In the genomic region with DNA sequence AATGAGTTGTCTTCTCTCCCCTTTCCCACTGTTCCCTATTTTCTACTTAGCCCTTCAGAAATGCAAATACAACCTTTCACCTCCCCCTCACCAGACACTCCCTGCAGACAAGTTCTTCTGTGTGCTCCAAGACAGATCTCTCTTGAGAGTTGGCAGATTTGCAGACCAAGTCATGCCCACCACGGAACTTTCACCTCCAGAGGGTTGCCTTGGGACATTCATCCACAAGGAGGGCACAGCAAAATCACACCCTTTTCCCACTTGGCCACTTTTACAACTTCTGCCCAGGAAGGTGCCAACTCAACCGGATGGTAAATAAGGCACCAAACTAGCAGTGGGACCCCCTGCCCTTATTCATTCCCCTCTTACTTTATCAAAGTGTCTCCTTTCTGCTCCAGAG, we compare ENCODE assay signal across 1 cellular context.
TF ChIP-seq lines count a peak whose summit lies in the region.

No MANE protein-coding gene starts in this region.

TF ChIP-seq in GM23338, 12 proteins besides CTCF, POLR2A, EP300 and RAD21 (continued from another document):
- TF ChIP-seq REST (IDR thresholded peaks at IDR 0.05; ENCODE audit: unreplicated experiment) (no peak), ZNF331 (CRISPR knock-in tag; IDR thresholded peaks at IDR 0.05; ENCODE audit: low read depth) (no peak), EZH2phosphoT487 (IDR thresholded peaks at IDR 0.05; ENCODE audit: unreplicated experiment) (no peak), JUNB (IDR thresholded peaks at IDR 0.05; ENCODE audit: unreplicated experiment) (no peak), STAT1 (IDR thresholded peaks at IDR 0.05; ENCODE audit: unreplicated experiment) (no peak), POLR2AphosphoS5 (IDR thresholded peaks at IDR 0.05; ENCODE audit: low read depth) (no peak)
- TF ChIP-seq, protein P1, sequence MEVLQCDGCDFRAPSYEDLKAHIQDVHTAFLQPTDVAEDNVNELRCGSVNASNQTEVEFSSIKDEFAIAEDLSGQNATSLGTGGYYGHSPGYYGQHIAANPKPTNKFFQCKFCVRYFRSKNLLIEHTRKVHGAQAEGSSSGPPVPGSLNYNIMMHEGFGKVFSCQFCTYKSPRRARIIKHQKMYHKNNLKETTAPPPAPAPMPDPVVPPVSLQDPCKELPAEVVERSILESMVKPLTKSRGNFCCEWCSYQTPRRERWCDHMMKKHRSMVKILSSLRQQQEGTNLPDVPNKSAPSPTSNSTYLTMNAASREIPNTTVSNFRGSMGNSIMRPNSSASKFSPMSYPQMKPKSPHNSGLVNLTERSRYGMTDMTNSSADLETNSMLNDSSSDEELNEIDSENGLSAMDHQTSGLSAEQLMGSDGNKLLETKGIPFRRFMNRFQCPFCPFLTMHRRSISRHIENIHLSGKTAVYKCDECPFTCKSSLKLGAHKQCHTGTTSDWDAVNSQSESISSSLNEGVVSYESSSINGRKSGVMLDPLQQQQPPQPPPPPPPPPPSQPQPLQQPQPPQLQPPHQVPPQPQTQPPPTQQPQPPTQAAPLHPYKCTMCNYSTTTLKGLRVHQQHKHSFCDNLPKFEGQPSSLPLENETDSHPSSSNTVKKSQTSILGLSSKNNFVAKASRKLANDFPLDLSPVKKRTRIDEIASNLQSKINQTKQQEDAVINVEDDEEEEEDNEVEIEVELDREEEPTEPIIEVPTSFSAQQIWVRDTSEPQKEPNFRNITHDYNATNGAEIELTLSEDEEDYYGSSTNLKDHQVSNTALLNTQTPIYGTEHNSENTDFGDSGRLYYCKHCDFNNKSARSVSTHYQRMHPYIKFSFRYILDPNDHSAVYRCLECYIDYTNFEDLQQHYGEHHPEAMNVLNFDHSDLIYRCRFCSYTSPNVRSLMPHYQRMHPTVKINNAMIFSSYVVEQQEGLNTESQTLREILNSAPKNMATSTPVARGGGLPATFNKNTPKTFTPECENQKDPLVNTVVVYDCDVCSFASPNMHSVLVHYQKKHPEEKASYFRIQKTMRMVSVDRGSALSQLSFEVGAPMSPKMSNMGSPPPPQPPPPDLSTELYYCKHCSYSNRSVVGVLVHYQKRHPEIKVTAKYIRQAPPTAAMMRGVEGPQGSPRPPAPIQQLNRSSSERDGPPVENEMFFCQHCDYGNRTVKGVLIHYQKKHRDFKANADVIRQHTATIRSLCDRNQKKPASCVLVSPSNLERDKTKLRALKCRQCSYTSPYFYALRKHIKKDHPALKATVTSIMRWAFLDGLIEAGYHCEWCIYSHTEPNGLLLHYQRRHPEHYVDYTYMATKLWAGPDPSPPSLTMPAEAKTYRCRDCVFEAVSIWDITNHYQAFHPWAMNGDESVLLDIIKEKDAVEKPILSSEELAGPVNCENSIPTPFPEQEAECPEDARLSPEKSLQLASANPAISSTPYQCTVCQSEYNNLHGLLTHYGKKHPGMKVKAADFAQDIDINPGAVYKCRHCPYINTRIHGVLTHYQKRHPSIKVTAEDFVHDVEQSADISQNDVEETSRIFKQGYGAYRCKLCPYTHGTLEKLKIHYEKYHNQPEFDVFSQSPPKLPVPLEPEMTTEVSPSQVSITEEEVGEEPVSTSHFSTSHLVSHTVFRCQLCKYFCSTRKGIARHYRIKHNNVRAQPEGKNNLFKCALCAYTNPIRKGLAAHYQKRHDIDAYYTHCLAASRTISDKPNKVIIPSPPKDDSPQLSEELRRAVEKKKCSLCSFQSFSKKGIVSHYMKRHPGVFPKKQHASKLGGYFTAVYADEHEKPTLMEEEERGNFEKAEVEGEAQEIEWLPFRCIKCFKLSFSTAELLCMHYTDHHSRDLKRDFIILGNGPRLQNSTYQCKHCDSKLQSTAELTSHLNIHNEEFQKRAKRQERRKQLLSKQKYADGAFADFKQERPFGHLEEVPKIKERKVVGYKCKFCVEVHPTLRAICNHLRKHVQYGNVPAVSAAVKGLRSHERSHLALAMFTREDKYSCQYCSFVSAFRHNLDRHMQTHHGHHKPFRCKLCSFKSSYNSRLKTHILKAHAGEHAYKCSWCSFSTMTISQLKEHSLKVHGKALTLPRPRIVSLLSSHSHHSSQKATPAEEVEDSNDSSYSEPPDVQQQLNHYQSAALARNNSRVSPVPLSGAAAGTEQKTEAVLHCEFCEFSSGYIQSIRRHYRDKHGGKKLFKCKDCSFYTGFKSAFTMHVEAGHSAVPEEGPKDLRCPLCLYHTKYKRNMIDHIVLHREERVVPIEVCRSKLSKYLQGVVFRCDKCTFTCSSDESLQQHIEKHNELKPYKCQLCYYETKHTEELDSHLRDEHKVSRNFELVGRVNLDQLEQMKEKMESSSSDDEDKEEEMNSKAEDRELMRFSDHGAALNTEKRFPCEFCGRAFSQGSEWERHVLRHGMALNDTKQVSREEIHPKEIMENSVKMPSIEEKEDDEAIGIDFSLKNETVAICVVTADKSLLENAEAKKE (CRISPR knock-in tag; IDR thresholded peaks at IDR 0.05), result no peak
TF ChIP-seq in GM23338: peak in this region for 0.
